ENCODE assay signal across 8 cellular contexts in the genomic region with DNA sequence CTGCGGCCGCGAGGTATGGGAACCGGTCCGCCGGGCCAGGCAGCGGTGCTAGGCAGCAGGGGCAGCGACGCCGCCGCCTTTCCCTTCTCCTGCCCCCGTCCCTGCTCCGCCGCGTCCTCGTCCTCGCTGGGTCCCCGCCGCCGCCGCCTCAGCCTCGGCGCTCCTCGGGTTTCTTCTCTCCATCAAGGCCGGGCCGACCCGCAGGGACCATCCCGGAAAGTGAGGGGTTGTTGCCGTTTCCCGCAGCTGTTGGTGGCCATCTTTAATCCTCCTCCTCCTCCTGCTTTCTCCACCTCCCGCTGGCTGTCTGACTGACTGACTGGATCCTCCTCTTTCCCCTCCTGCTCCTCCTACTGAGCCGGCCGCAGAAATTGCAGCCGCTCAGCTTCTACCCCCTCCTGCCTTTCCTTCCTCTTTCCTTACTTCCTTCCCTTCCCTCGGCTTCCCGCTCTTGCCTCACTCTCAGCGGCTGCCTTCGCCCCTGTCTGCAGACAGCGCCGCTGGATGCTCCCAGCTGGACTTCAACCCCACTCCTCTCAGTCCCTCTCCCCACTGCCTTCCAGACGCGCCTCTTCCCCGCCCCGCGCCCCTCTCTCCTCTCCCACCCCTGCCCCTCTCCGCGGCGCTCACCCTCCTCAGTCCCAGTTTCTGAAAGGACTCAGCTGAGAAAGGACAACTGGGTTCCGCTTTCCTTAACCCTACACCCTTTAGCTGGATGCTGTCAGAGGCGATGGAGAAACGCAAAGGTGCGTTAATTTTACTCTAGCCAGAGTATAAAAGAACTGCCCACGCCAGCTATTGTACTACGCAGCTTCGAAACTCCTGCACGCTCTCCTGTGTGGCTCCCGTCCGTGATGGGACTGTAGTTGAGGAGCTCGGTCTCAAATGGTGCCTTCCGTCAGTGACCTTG. TPM values are rescaled to one million over a fixed set of nuclear protein-coding genes. Genes with fewer than 3 reads are reported as not detected.
DNase-seq lines count a peak whose midpoint lies in the region; ATAC-seq, FAIRE-seq and TF ChIP-seq lines count a peak whose summit lies in the region.

A gene with protein sequence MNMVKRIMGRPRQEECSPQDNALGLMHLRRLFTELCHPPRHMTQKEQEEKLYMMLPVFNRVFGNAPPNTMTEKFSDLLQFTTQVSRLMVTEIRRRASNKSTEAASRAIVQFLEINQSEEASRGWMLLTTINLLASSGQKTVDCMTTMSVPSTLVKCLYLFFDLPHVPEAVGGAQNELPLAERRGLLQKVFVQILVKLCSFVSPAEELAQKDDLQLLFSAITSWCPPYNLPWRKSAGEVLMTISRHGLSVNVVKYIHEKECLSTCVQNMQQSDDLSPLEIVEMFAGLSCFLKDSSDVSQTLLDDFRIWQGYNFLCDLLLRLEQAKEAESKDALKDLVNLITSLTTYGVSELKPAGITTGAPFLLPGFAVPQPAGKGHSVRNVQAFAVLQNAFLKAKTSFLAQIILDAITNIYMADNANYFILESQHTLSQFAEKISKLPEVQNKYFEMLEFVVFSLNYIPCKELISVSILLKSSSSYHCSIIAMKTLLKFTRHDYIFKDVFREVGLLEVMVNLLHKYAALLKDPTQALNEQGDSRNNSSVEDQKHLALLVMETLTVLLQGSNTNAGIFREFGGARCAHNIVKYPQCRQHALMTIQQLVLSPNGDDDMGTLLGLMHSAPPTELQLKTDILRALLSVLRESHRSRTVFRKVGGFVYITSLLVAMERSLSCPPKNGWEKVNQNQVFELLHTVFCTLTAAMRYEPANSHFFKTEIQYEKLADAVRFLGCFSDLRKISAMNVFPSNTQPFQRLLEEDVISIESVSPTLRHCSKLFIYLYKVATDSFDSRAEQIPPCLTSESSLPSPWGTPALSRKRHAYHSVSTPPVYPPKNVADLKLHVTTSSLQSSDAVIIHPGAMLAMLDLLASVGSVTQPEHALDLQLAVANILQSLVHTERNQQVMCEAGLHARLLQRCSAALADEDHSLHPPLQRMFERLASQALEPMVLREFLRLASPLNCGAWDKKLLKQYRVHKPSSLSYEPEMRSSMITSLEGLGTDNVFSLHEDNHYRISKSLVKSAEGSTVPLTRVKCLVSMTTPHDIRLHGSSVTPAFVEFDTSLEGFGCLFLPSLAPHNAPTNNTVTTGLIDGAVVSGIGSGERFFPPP (N-terminal part only) (minus strand): TSS at position 309 of the 910 bp plus-strand sequence. CDS start 106,099 bp downstream, outside the sequence.

- TF ChIP-seq EP300 in H1 (IDR thresholded peaks at IDR 0.05; ENCODE audit: borderline replicate concordance in 1 of 2, low read depth in 2 of 2, low read length in 2 of 2): no peak

- CTCF ChIA-PET in H1 (lab: Charles Lee; ENCODE audit: partially characterized antibody): interaction anchor here (1.1 to 1.2 kb wide), 2 partner anchors 217 to 388 kb away, joined by 3 to 6 read pairs; no protein-coding TSS in a partner anchor

- no peaks in the 10 kb centered on the region for H4K20me1 ChIP-seq in H1 (replicated peaks in 1 of 2; ENCODE audit: control insufficient read depth in 1 of 2, insufficient read depth in 2 of 2, low read length in 2 of 2)

- no peak within 1 kb of the TSS for H3K27ac Mint-ChIP-seq in T-helper 2 cell treated with Interferon-gamma antibody and Interleukin-4, amounts not matched to agents 5 μg/mL and 100 μg/mL, for 36 hours
- peak within 1 kb of the TSS; percentile 55 for H3K27ac Mint-ChIP-seq in stimulated activated memory B cell treated with anti-CD40 and anti-IgM and Interleukin-4, amounts not matched to agents 10 μg/mL and 1 μg/mL and 100 μg/mL, for 72 hours

- FAIRE-seq in H1 (lab: Jason Lieb, UNC): no peak

- 1% methylated on average over 25 of the region's 60 CpGs; no CpG with 5 or more reads in 1 of the 2 experiments for WGBS in H1 (ENCODE audit: extremely low coverage in 1 of 2, insufficient coverage in 1 of 2, insufficient read length in 1 of 2, insufficient replicate concordance in 2 of 2, low coverage in 1 of 2, low lambda C conversion rate in 2 of 2, missing lambda C conversion rate in 1 of 2), 2 experiments

- H2BK12ac ChIP-seq in H1 (ENCODE audit: low read depth, low read length): 0 out of 2 replicates have a peak within 1 kb of the TSS, but pooled peaks have one; percentile 23

- POLR2A ChIA-PET in H1 (lab: Charles Lee; ENCODE audit: partially characterized antibody): interaction anchor here (0.6 to 2.0 kb wide), 12 partner anchors 11 to 384 kb away, joined by 3 to 15 read pairs (median 4); no protein-coding TSS in a partner anchor

- peaks cover 8% of the 10 kb centered on the region for H3K4me1 Mint-ChIP-seq in T-helper 2 cell treated with Interferon-gamma antibody and Interleukin-4, amounts not matched to agents 5 μg/mL and 100 μg/mL, for 36 hours (ENCODE audit: low read depth)
- peaks cover 12% of the 10 kb centered on the region for H3K4me1 Mint-ChIP-seq in stimulated activated memory B cell treated with anti-CD40 and anti-IgM and Interleukin-4, amounts not matched to agents 10 μg/mL and 1 μg/mL and 100 μg/mL, for 72 hours

- H3K36me3 Mint-ChIP-seq in T-helper 2 cell treated with Interferon-gamma antibody and Interleukin-4, amounts not matched to agents 5 μg/mL and 100 μg/mL, for 36 hours (ENCODE audit: low read depth): peaks cover 2% of the 10 kb centered on the region
- H3K36me3 Mint-ChIP-seq in stimulated activated memory B cell treated with anti-CD40 and anti-IgM and Interleukin-4, amounts not matched to agents 10 μg/mL and 1 μg/mL and 100 μg/mL, for 72 hours: no peaks in the 10 kb centered on the region

- H2AFZ ChIP-seq in H1 (ENCODE audit: low read length): peak within 1 kb of the TSS; percentile 89

- no peaks in the 10 kb centered on the region; the same call in 1 of the 2 replicates for H3K36me3 ChIP-seq in HAP-1 (replicated peaks)
- H3K36me3 ChIP-seq in H1 (ENCODE audit: control insufficient read depth in 2 of 4, insufficient read depth in 4 of 4, low read length in 3 of 4): no peaks in the 10 kb centered on the region
- H3K36me3 ChIP-seq in left lung: no peaks in the 10 kb centered on the region

- H3K18ac ChIP-seq in H1 (ENCODE audit: extremely low read depth, low read length): peak within 1 kb of the TSS; percentile 72

- ATAC-seq in left lung (peak; percentile 95), HG03469 (IDR thresholded peaks at IDR 0.05; ENCODE audit: unreplicated experiment) (no peak)
- peak; percentile 45 for ATAC-seq in stimulated activated memory B cell treated with anti-CD40 and anti-IgM and Interleukin-4, amounts not matched to agents 10 μg/mL and 1 μg/mL and 100 μg/mL, for 72 hours

- no peak within 1 kb of the TSS for H3K4ac ChIP-seq in H1 (replicated peaks; ENCODE audit: insufficient read length, low read depth, low read length)

- no peaks in the 10 kb centered on the region for H3K9me3 Mint-ChIP-seq in T-helper 2 cell treated with Interferon-gamma antibody and Interleukin-4, amounts not matched to agents 5 μg/mL and 100 μg/mL, for 36 hours
- H3K9me3 Mint-ChIP-seq in stimulated activated memory B cell treated with anti-CD40 and anti-IgM and Interleukin-4, amounts not matched to agents 10 μg/mL and 1 μg/mL and 100 μg/mL, for 72 hours: no peaks in the 10 kb centered on the region

- intact Hi-C loops in left lung (cut with DNase I): no loop called here

- H3K27ac ChIP-seq in H1 (ENCODE audit: low read depth, low read length): peak within 1 kb of the TSS; percentile 87
- peak within 1 kb of the TSS; percentile 93 to 97 for H3K27ac ChIP-seq in left lung

- DNase-seq in DMS 273 treated with DMSO at 0.1 percent for 48 hours (lab: John Stamatoyannopoulos, UW) (peak; percentile 84), HAP-1 (ENCODE audit: low spot score in 2 of 2) (peak; percentile 89 to 95), NCI-H1694 (lab: John Stamatoyannopoulos, UW) (peak; percentile 74), H1 (ENCODE audit: low read depth in 1 of 2, low spot score in 2 of 2) (peak; percentile 51 to 86), left lung (peak; percentile 93)
- no peak for DNase-seq in T-helper 2 cell treated with Interferon-gamma antibody and Interleukin-4, amounts not matched to agents 5 μg/mL and 100 μg/mL, for 36 hours (ENCODE audit: low spot score)

- H3K79me1 ChIP-seq in H1 (ENCODE audit: low read depth, low read length): peaks cover 2% of the 10 kb centered on the region; the same call in 1 of the 2 replicates

- H3K23ac ChIP-seq in H1 (ENCODE audit: insufficient read length): no peak within 1 kb of the TSS

- peak within 1 kb of the TSS; percentile 52 for H2BK120ac ChIP-seq in H1 (replicated peaks; ENCODE audit: low read depth, low read length)

- H3K4me3 ChIP-seq in HAP-1 (peak within 1 kb of the TSS; percentile 72), H1 (ENCODE audit: extremely low read depth in 1 of 4, insufficient read depth in 2 of 4, low read depth in 3 of 4, low read length in 4 of 4) (peak within 1 kb of the TSS; percentile 55 to 94 (median 84)), left lung (peak within 1 kb of the TSS; percentile 84 to 87)

- H3K4me1 ChIP-seq in HAP-1 (peaks cover 41% of the 10 kb centered on the region), H1 (replicated peaks in 1 of 4; ENCODE audit: control insufficient read depth in 3 of 4, insufficient read depth in 4 of 4, low read length in 3 of 4) (peaks cover 0 to 8% (median 4%) of the 10 kb centered on the region in 4 experiments; a peak in 2 of 7 replicates), left lung (peaks cover 14 to 58% of the 10 kb centered on the region in 2 donors)

- no peak for TF ChIP-seq CTCF in H1 (IDR thresholded peaks at IDR 0.05; ENCODE audit: control extremely low read depth in 1 of 3, insufficient read depth in 1 of 3, low read depth in 1 of 3, low read length in 3 of 3)
- no peak for TF ChIP-seq CTCF in left lung (IDR thresholded peaks at IDR 0.05)

- H3K9ac ChIP-seq in H1 (replicated peaks in 1 of 4; ENCODE audit: extremely low read depth in 1 of 4, low read depth in 3 of 4, low read length in 3 of 4): peak within 1 kb of the TSS; percentile 70 to 94 (median 87)

- no peaks in the 10 kb centered on the region for H3K27me3 ChIP-seq in HAP-1 (ENCODE audit: low read depth)
- no peaks in the 10 kb centered on the region for H3K27me3 ChIP-seq in H1 (replicated peaks in 1 of 4; ENCODE audit: control insufficient read depth in 3 of 4, extremely low read depth in 1 of 4, insufficient read depth in 3 of 4, low read length in 3 of 4)
- H3K27me3 ChIP-seq in left lung: peaks cover 0 to 4% of the 10 kb centered on the region in 2 donors

- H3K27me3 Mint-ChIP-seq in T-helper 2 cell treated with Interferon-gamma antibody and Interleukin-4, amounts not matched to agents 5 μg/mL and 100 μg/mL, for 36 hours (ENCODE audit: low read depth): peaks cover 33% of the 10 kb centered on the region
- peaks cover 50% of the 10 kb centered on the region for H3K27me3 Mint-ChIP-seq in stimulated activated memory B cell treated with anti-CD40 and anti-IgM and Interleukin-4, amounts not matched to agents 10 μg/mL and 1 μg/mL and 100 μg/mL, for 72 hours

- H2BK20ac ChIP-seq in H1 (ENCODE audit: low read length): no peak within 1 kb of the TSS

- H2BK5ac ChIP-seq in H1 (ENCODE audit: low read depth, low read length): peak within 1 kb of the TSS; percentile 53; the same call in 1 of the 2 replicates

- H3K79me2 ChIP-seq in H1 (ENCODE audit: control insufficient read depth in 1 of 2, insufficient read depth in 2 of 2, low read length in 2 of 2): peaks cover 0 to 40% of the 10 kb centered on the region in 2 experiments; a peak in 2 of 4 replicates

- H3K23me2 ChIP-seq in H1 (ENCODE audit: low read depth, low read length): peaks cover 4% of the 10 kb centered on the region; the same call in 1 of the 2 replicates

- in situ Hi-C loops in HAP-1 (cut with MboI; ENCODE audit: low sequenced_read_pairs): loop anchor here (10.0 kb wide), 2 partner anchors 212 to 382 kb away; a partner anchor contains a TSS

- no peak; a peak in 1 of 4 replicates for TF ChIP-seq RAD21 in H1 (IDR thresholded peaks at IDR 0.05 in 1 of 2, conservative IDR thresholded peaks at IDR 0.05 in 1 of 2; ENCODE audit: low read depth in 2 of 2, low read length in 2 of 2)

- H3K14ac ChIP-seq in H1 (ENCODE audit: insufficient read length): peak within 1 kb of the TSS; percentile 71

- H2BK15ac ChIP-seq in H1 (ENCODE audit: low read length): no peak within 1 kb of the TSS

- peak within 1 kb of the TSS; percentile 75 for H3K4me3 Mint-ChIP-seq in T-helper 2 cell treated with Interferon-gamma antibody and Interleukin-4, amounts not matched to agents 5 μg/mL and 100 μg/mL, for 36 hours
- H3K4me3 Mint-ChIP-seq in stimulated activated memory B cell treated with anti-CD40 and anti-IgM and Interleukin-4, amounts not matched to agents 10 μg/mL and 1 μg/mL and 100 μg/mL, for 72 hours: peak within 1 kb of the TSS; percentile 84

- H3K9me3 ChIP-seq in HAP-1: no peaks in the 10 kb centered on the region
- no peaks in the 10 kb centered on the region for H3K9me3 ChIP-seq in H1 (ENCODE audit: insufficient read depth in 2 of 2, low read depth in 1 of 2, low read length in 1 of 2)
- H3K9me3 ChIP-seq in left lung: no peaks in the 10 kb centered on the region

- H3K56ac ChIP-seq in H1 (replicated peaks; ENCODE audit: insufficient read length, low read depth, low read length): peak within 1 kb of the TSS; percentile 0

- H4K8ac ChIP-seq in H1 (ENCODE audit: extremely low read depth, insufficient read depth, low read length): peak within 1 kb of the TSS; percentile 97; the same call in 1 of the 2 replicates

- TF ChIP-seq POLR2A in H1 (IDR thresholded peaks at IDR 0.05; ENCODE audit: control extremely low read depth in 1 of 2, low read depth in 2 of 2, low read length in 2 of 2): peak; percentile 79; a peak in 2 of 3 replicates

- H4K5ac ChIP-seq in H1 (ENCODE audit: insufficient read length, low read depth, low read length): peak within 1 kb of the TSS; percentile 87

- no peak within 1 kb of the TSS for H2AK5ac ChIP-seq in H1 (ENCODE audit: low read depth, low read length)

- H4K91ac ChIP-seq in H1 (replicated peaks; ENCODE audit: insufficient read length, low read length): peak within 1 kb of the TSS; percentile 37

- H3K4me2 ChIP-seq in H1 (ENCODE audit: insufficient read depth in 1 of 2, low read depth in 2 of 2, low read length in 2 of 2): peak within 1 kb of the TSS; percentile 83 to 91

RNA-seq across cellular contexts. Expression of the gene that starts here (rescaled TPM):
- 50.7 and 62.4 TPM in 2 replicates for total RNA-seq in H1 (2021; fragmentation: NEBNext Ultra II Directional; extraction: Animal tissue kit (Norgen Biotek cat#: 25700))
- 23.1 and 25.6 TPM in 2 replicates for polyA plus RNA-seq in H1 (2011; rRNA removed)
- polyA plus RNA-seq in H1 (2011; cell fraction: cytosol; rRNA removed): 18.8 TPM
- 41.0 TPM for polyA plus RNA-seq in H1 (2011; cell fraction: nucleus; rRNA removed)
- 12.9 to 22.3 TPM (median 18.0 TPM) in 4 replicates for polyA plus RNA-seq in H1 (2012, experiment 1 of 2)
- polyA plus RNA-seq in H1 (2012, experiment 2 of 2): 1.5 TPM
- polyA plus RNA-seq in H1 (2013, experiment 1 of 2): 30.3 TPM
- polyA plus RNA-seq in H1 (2013, experiment 2 of 2): 23.5 TPM
- polyA minus RNA-seq in H1 (2011; rRNA and poly(A)+ RNA removed): 182 and 266 TPM in 2 replicates
- 62.2 TPM for polyA minus RNA-seq in H1 (2011; cell fraction: cytosol; rRNA and poly(A)+ RNA removed)
- polyA minus RNA-seq in H1 (2011; cell fraction: nucleus; rRNA and poly(A)+ RNA removed): 274 TPM
- total RNA-seq in left lung: 100 to 1,000 TPM in 1 of 2 donors, 10 to 100 TPM in 1; 86.7 to 137 TPM
